ENCODE assay signal across 1 cellular context in the genomic region with DNA sequence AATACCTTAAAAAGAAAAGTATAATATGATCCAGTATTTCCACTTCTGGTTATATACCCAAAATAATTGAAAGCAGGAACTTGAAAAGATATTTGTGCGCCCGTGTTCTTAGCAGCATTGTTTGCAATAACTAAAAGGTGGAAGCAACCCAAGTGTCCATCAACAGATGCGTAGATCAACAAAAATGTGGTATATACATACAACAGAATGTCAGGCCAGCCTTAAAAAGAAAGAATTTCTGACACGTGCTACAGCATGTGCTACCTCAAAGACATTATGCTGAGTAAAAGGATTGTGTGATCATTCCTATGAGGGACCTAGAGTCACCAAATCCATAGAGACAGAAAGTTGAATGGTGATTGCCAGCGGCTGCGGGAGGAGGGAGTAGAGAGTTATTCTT.
TF ChIP-seq lines count a peak whose summit lies in the region.

No MANE protein-coding gene starts in this region.

TF ChIP-seq in A549, 52 proteins besides CTCF, POLR2A, EP300 and RAD21 (continued from another document):
- no peak for TF ChIP-seq MAFK (IDR thresholded peaks at IDR 0.05; ENCODE audit: partially characterized antibody)
- no peak for TF ChIP-seq SMC3 (IDR thresholded peaks at IDR 0.05)
- TF ChIP-seq, protein P1, sequence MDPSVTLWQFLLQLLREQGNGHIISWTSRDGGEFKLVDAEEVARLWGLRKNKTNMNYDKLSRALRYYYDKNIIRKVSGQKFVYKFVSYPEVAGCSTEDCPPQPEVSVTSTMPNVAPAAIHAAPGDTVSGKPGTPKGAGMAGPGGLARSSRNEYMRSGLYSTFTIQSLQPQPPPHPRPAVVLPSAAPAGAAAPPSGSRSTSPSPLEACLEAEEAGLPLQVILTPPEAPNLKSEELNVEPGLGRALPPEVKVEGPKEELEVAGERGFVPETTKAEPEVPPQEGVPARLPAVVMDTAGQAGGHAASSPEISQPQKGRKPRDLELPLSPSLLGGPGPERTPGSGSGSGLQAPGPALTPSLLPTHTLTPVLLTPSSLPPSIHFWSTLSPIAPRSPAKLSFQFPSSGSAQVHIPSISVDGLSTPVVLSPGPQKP (IDR thresholded peaks at IDR 0.05; ENCODE audit: low read depth, low read length) = no peak
- no peak for TF ChIP-seq NPAS2 (CRISPR knock-in tag; IDR thresholded peaks at IDR 0.05; ENCODE audit: borderline replicate concordance)
- no peak for TF ChIP-seq GATA3 (IDR thresholded peaks at IDR 0.05; ENCODE audit: borderline replicate concordance)
- TF ChIP-seq FOSB (CRISPR knock-in tag; IDR thresholded peaks at IDR 0.05) = no peak
